In the genomic region with DNA sequence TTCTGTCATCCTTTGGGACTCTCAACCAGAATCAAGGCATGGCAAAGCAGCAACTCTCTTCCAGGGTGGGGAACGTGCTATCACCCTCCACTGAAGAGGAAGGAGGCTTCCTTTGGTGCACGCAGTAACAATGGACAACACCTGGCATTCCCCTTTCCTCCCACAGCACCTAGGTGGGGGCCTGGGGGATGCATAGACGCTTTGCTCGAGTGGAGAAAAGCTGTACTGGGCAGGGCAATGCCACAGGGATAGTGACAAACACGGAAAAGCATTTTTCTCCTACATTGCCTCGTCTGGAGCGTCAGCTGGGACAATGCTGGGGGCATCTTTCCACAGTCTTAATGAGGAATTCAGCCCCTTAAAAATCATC, we compare ENCODE assay signal across 10 cellular contexts.
DNase-seq lines count a peak whose midpoint lies in the region; ATAC-seq and TF ChIP-seq lines count a peak whose summit lies in the region.
"Had no signal": no experiment of that assay in that cellular context is flagged by ENCODE, and none has a peak within 500 bp of the region (broad histone marks: within the 10 kb centered on the region; RNA-seq: fewer than 3 reads in every experiment).

No MANE protein-coding gene starts in this region.

- peaks cover under 1% of the 10 kb centered on the region for H3K79me2 ChIP-seq in smooth muscle cell (ENCODE audit: low read depth)

- POLR2A ChIA-PET in IMR-90 (lab: Charles Lee; ENCODE audit: unreplicated experiment) = no interaction called here
- POLR2A ChIA-PET in activated CD8-positive, alpha-beta T cell treated with anti-CD3 and anti-CD28 coated beads, Interleukin-2, amount 10 ng/mL, durations not matched to agents 7 days and 5 days (lab: Charles Lee) = no interaction called here

- peaks cover 86% of the 10 kb centered on the region for H3K4me1 Mint-ChIP-seq in activated CD8-positive, alpha-beta T cell treated with anti-CD3 and anti-CD28 coated beads, Interleukin-2, amount 10 ng/mL, durations not matched to agents 7 days and 5 days (ENCODE audit: low read depth)

- peaks cover 31% of the 10 kb centered on the region for H3K36me3 Mint-ChIP-seq in activated CD8-positive, alpha-beta T cell treated with anti-CD3 and anti-CD28 coated beads, Interleukin-2, amount 10 ng/mL, durations not matched to agents 7 days and 5 days (ENCODE audit: low read depth)

- H3K4me3 ChIP-seq in IMR-90 (ENCODE audit: insufficient read depth, low read depth, low read length) (no peak overlapping the region), esophagus squamous epithelium (no peak overlapping the region), smooth muscle cell (no peak overlapping the region), thyroid gland (replicated peaks in 1 of 3) (no peak overlapping the region)
- H3K4me3 ChIP-seq: mucosa of descending colon had no signal

- BruUV-seq in IMR-90 (replicated peaks; lab: Mats Ljungman, UMichigan) = no TSS peak

- peak overlapping the region; percentile 10; the same call in 1 of the 2 replicates for H3K18ac ChIP-seq in IMR-90 (ENCODE audit: low read depth, low read length)

- H3K27ac Mint-ChIP-seq in activated CD8-positive, alpha-beta T cell treated with anti-CD3 and anti-CD28 coated beads, Interleukin-2, amount 10 ng/mL, durations not matched to agents 7 days and 5 days = peak overlapping the region; percentile 94

- H3K9me3 Mint-ChIP-seq in activated CD8-positive, alpha-beta T cell treated with anti-CD3 and anti-CD28 coated beads, Interleukin-2, amount 10 ng/mL, durations not matched to agents 7 days and 5 days (ENCODE audit: insufficient read depth) = no peaks in the 10 kb centered on the region

- no peak for DNase-seq in IMR-90
- no peak for DNase-seq in activated CD8-positive, alpha-beta T cell treated with anti-CD3 and anti-CD28 coated beads, Interleukin-2, amount 10 ng/mL, durations not matched to agents 7 days and 5 days
- DNase-seq in esophagus squamous epithelium (lab: John Stamatoyannopoulos, UW) = no peak
- no peak for DNase-seq in smooth muscle cell (lab: John Stamatoyannopoulos, UW; ENCODE audit: unreplicated experiment)
- no peak for DNase-seq in stimulated activated CD4-positive, alpha-beta T cell treated with anti-CD3 and anti-CD28 coated beads, Interleukin-2, amount 100 ng/mL, for 24 hours
- DNase-seq in thyroid gland = no peak
- DNase-seq in NCI-H2227 (lab: John Stamatoyannopoulos, UW; ENCODE audit: unreplicated experiment) = no peak
- DNase-seq: erythroblast, mucosa of descending colon had no signal

- intact Hi-C loops in IMR-90 (cut with micrococcal nuclease) = loop anchor here (5.0 kb wide), 1 partner anchor 1941 kb away; the partner anchor contains the start of gene DEK
- intact Hi-C loops in esophagus squamous epithelium (cut with DNase I) = no loop called here
- intact Hi-C loops in thyroid gland (cut with DNase I) = no loop called here

- H3K9me3 ChIP-seq in IMR-90 (ENCODE audit: control insufficient read depth, insufficient read depth, low read length) = no peaks in the 10 kb centered on the region
- H3K9me3 ChIP-seq in esophagus squamous epithelium = no peaks in the 10 kb centered on the region
- H3K9me3 ChIP-seq in smooth muscle cell (replicated peaks; ENCODE audit: low read depth) = no peaks in the 10 kb centered on the region
- no peaks in the 10 kb centered on the region for H3K9me3 ChIP-seq in thyroid gland
- H3K9me3 ChIP-seq: mucosa of descending colon had no signal

- H2AFZ ChIP-seq in IMR-90 (replicated peaks; ENCODE audit: low read length, poor library complexity) = no peak overlapping the region
- H2AFZ ChIP-seq in smooth muscle cell (ENCODE audit: low read depth) = no peak overlapping the region

- peaks cover 26% of the 10 kb centered on the region for H3K9me1 ChIP-seq in IMR-90 (ENCODE audit: insufficient read depth, low read length)

- H4K91ac ChIP-seq in IMR-90 (ENCODE audit: insufficient read depth, low read depth, low read length) = no peak overlapping the region

- H3K56ac ChIP-seq in IMR-90 (ENCODE audit: extremely low read depth, insufficient read depth, low read length) = no peak overlapping the region

- peak overlapping the region; percentile 26 for H2AK9ac ChIP-seq in IMR-90 (replicated peaks; ENCODE audit: low read depth, low read length, poor library complexity)

- H3K27me3 ChIP-seq in IMR-90 (ENCODE audit: control insufficient read depth, insufficient read depth, low read length) = no peaks in the 10 kb centered on the region
- no peaks in the 10 kb centered on the region for H3K27me3 ChIP-seq in esophagus squamous epithelium
- no peaks in the 10 kb centered on the region for H3K27me3 ChIP-seq in smooth muscle cell (ENCODE audit: low read depth)
- no peaks in the 10 kb centered on the region for H3K27me3 ChIP-seq in thyroid gland

- peak overlapping the region; percentile 72 for H2AK5ac ChIP-seq in IMR-90 (ENCODE audit: low read depth, low read length)

- H4K5ac ChIP-seq in IMR-90 (ENCODE audit: low read depth, low read length) = no peak overlapping the region

- no peak overlapping the region for H3K4me3 Mint-ChIP-seq in activated CD8-positive, alpha-beta T cell treated with anti-CD3 and anti-CD28 coated beads, Interleukin-2, amount 10 ng/mL, durations not matched to agents 7 days and 5 days

- H4K20me1 ChIP-seq in IMR-90 (ENCODE audit: insufficient read depth, low read length) (peaks cover 34% of the 10 kb centered on the region), smooth muscle cell (ENCODE audit: low read depth) (peaks cover 94% of the 10 kb centered on the region)

- CTCF ChIA-PET in IMR-90 (lab: Yijun Ruan, JAX) = interaction anchor here (0.9 to 1.7 kb wide), 2 partner anchors 10 to 11 kb away, joined by 3 to 5 read pairs; no protein-coding TSS in a partner anchor
- CTCF ChIA-PET in activated CD8-positive, alpha-beta T cell treated with anti-CD3 and anti-CD28 coated beads, Interleukin-2, amount 10 ng/mL, durations not matched to agents 7 days and 5 days (lab: Charles Lee) = interaction anchor here (9.4 kb wide), 1 partner anchor 12 kb away, joined by 109 read pairs; no protein-coding TSS in a partner anchor

- peak overlapping the region; percentile 37; the same call in 1 of the 3 replicates for H2BK15ac ChIP-seq in IMR-90 (ENCODE audit: low read depth, low read length)

- peak overlapping the region; percentile 9; the same call in 1 of the 2 replicates for H2BK120ac ChIP-seq in IMR-90 (ENCODE audit: low read depth, low read length)

- in situ Hi-C loops in IMR-90 (cut with MboI; ENCODE audit: low sequenced_read_pairs) = no loop called here

- H3K4ac ChIP-seq in IMR-90 (ENCODE audit: low read depth, low read length) = peak overlapping the region; percentile 68

- peak overlapping the region in 1 of 2 experiments; percentile 17; a peak in 1 of 4 replicates for H4K8ac ChIP-seq in IMR-90 (ENCODE audit: low read depth in 2 of 2, low read length in 2 of 2)

- H3K27me3 Mint-ChIP-seq in activated CD8-positive, alpha-beta T cell treated with anti-CD3 and anti-CD28 coated beads, Interleukin-2, amount 10 ng/mL, durations not matched to agents 7 days and 5 days (ENCODE audit: low read depth) = no peaks in the 10 kb centered on the region

- TF ChIP-seq CTCF in IMR-90 (conservative IDR thresholded peaks at IDR 0.05; ENCODE audit: low read depth, low read length) (no peak), esophagus squamous epithelium (IDR thresholded peaks at IDR 0.05) (no peak), smooth muscle cell (IDR thresholded peaks at IDR 0.05; ENCODE audit: borderline replicate concordance, insufficient read depth, poor library complexity, severe bottlenecking) (no peak), thyroid gland (IDR thresholded peaks at IDR 0.05) (no peak)

- H2BK5ac ChIP-seq in IMR-90 (ENCODE audit: low read depth, low read length, poor library complexity, severe bottlenecking) = no peak overlapping the region

- peaks cover 4 to 29% of the 10 kb centered on the region in 2 experiments; a peak in 2 of 4 replicates for H3K79me1 ChIP-seq in IMR-90 (ENCODE audit: low read depth in 1 of 2, low read length in 2 of 2)

- peak overlapping the region; percentile 46; the same call in 1 of the 2 replicates for H3K27ac ChIP-seq in IMR-90 (ENCODE audit: insufficient read depth, low read length)
- H3K27ac ChIP-seq in esophagus squamous epithelium = peak overlapping the region; percentile 67 to 89 (median 85)
- H3K27ac ChIP-seq in smooth muscle cell (ENCODE audit: low read depth) = peak overlapping the region; percentile 92
- H3K27ac ChIP-seq in thyroid gland = no peak overlapping the region

- H3F3A ChIP-seq in smooth muscle cell (ENCODE audit: low read depth) = peaks cover 31% of the 10 kb centered on the region

- H3K4me2 ChIP-seq in IMR-90 (ENCODE audit: low read depth, low read length) (no peak overlapping the region), smooth muscle cell (peak overlapping the region; percentile 74)

- H3K36me3 ChIP-seq in IMR-90 (ENCODE audit: control insufficient read depth, insufficient read depth, low read length) (peaks cover 3% of the 10 kb centered on the region), esophagus squamous epithelium (peaks cover 0 to 13% (median 0%) of the 10 kb centered on the region in 3 donors), smooth muscle cell (ENCODE audit: low read depth) (peaks cover 4% of the 10 kb centered on the region), thyroid gland (peaks cover 3 to 4% of the 10 kb centered on the region in 2 donors)

- H3K4me1 ChIP-seq in IMR-90 (ENCODE audit: control insufficient read depth, insufficient read depth, low read length) = peaks cover 24% of the 10 kb centered on the region
- peaks cover 16 to 71% (median 44%) of the 10 kb centered on the region in 3 donors for H3K4me1 ChIP-seq in esophagus squamous epithelium
- H3K4me1 ChIP-seq in smooth muscle cell (ENCODE audit: low read depth) = peaks cover 5% of the 10 kb centered on the region
- peaks cover 12 to 20% of the 10 kb centered on the region in 2 donors for H3K4me1 ChIP-seq in thyroid gland

- H2BK20ac ChIP-seq in IMR-90 (ENCODE audit: low read depth, low read length) = no peak overlapping the region

- WGBS in IMR-90 (ENCODE audit: extremely low coverage in 2 of 2, insufficient read length in 1 of 2), 2 experiments = no CpG with 5 or more reads among the region's 7 CpGs
- WGBS in esophagus squamous epithelium, 2 donors = 71 to 89% methylated on average over 6 of the region's 7 CpGs
- 61% methylated on average over 7 of the region's 7 CpGs for WGBS in smooth muscle cell (ENCODE audit: low lambda C conversion rate)
- WGBS in thyroid gland, 2 donors = 89 to 91% methylated on average over 7 of the region's 7 CpGs

- 0 out of 2 replicates have a peak overlapping the region, but pooled peaks have one; percentile 1 for H3K23ac ChIP-seq in IMR-90 (ENCODE audit: low read depth, low read length)

- TF ChIP-seq POLR2A in IMR-90 (IDR thresholded peaks at IDR 0.05; ENCODE audit: low read depth, low read length) (no peak), esophagus squamous epithelium (IDR thresholded peaks at IDR 0.05) (no peak), thyroid gland (IDR thresholded peaks at IDR 0.05) (no peak)

- ATAC-seq in IMR-90 (ENCODE audit: low read depth) (no peak), GM21423 (IDR thresholded peaks at IDR 0.05; ENCODE audit: unreplicated experiment) (no peak)
- ATAC-seq in activated CD8-positive, alpha-beta T cell treated with anti-CD3 and anti-CD28 coated beads, Interleukin-2, amount 10 ng/mL, durations not matched to agents 7 days and 5 days = no peak
- ATAC-seq: mucosa of descending colon had no signal

- H3K9ac ChIP-seq in IMR-90 (ENCODE audit: low read depth, low read length) (no peak overlapping the region), smooth muscle cell (ENCODE audit: low read depth) (peak overlapping the region; percentile 10)

- dilution Hi-C loops in IMR-90 (cut with HindIII; ENCODE audit: low sequenced_read_pairs, unreplicated experiment) = no loop called here

- peak overlapping the region; percentile 51 for H3K14ac ChIP-seq in IMR-90 (replicated peaks; ENCODE audit: low read depth, low read length)

- TF ChIP-seq RAD21 in IMR-90 (IDR thresholded peaks at IDR 0.05; ENCODE audit: low read length) = no peak

Comparison
In these comparisons a context has a peak if more than half of its experiments do, and no peak if none do; other contexts are left out.
1. H3K27ac ChIP-seq: peak in IMR-90 (single experiment), esophagus squamous epithelium (4 of 4) and smooth muscle cell (single experiment); none in thyroid gland (0 of 3).